Comparison of ENCODE assay signal across 8 cellular contexts in genomic region chr11:3055881-3056280, GRCh38. TPM values are rescaled to one million over a fixed set of nuclear protein-coding genes. Genes with fewer than 3 reads are reported as not detected.
A peak's percentile ranks its signal among the peaks of the same experiment; 100 is the strongest.
DNase-seq lines count a peak whose midpoint lies in the region; ATAC-seq and TF ChIP-seq lines count a peak whose summit lies in the region.

No MANE protein-coding gene starts in this region.

- no peak for TF ChIP-seq CTCF in C4-2B (conservative IDR thresholded peaks at IDR 0.05)
- no peak for TF ChIP-seq CTCF in LNCaP clone FGC (IDR thresholded peaks at IDR 0.05; ENCODE audit: control insufficient read depth, extremely low read depth, insufficient read depth)
- TF ChIP-seq CTCF in chondrocyte (IDR thresholded peaks at IDR 0.05): no peak

- H3K4me1 Mint-ChIP-seq in chondrocyte (ENCODE audit: low read depth): peaks cover 59% of the 10 kb centered on the region
- peaks cover 21 to 49% (median 42%) of the 10 kb centered on the region in 4 donors for H3K4me1 Mint-ChIP-seq in naive thymus-derived CD8-positive, alpha-beta T cell

- no peaks in the 10 kb centered on the region for H3K9me3 Mint-ChIP-seq in chondrocyte (ENCODE audit: low read depth)
- H3K9me3 Mint-ChIP-seq in naive thymus-derived CD8-positive, alpha-beta T cell: no peaks in the 10 kb centered on the region

- H3K27ac Mint-ChIP-seq in chondrocyte (ENCODE audit: unreplicated experiment): peak overlapping the region; percentile 88
- peak overlapping the region; percentile 22 to 90 (median 77) for H3K27ac Mint-ChIP-seq in naive thymus-derived CD8-positive, alpha-beta T cell

- H3K27me3 Mint-ChIP-seq in chondrocyte (ENCODE audit: low read depth): no peaks in the 10 kb centered on the region
- H3K27me3 Mint-ChIP-seq in naive thymus-derived CD8-positive, alpha-beta T cell: no peaks in the 10 kb centered on the region

- H3K4me3 ChIP-seq in LNCaP clone FGC (ENCODE audit: low read depth, low read length): peak overlapping the region; percentile 98

- H3K27ac ChIP-seq in C4-2B: peak overlapping the region; percentile 87; the same call in 1 of the 2 replicates

- peaks cover 6% of the 10 kb centered on the region for H3K36me3 Mint-ChIP-seq in chondrocyte (ENCODE audit: low read depth)
- H3K36me3 Mint-ChIP-seq in naive thymus-derived CD8-positive, alpha-beta T cell: peaks cover 0 to 18% (median 5%) of the 10 kb centered on the region in 3 donors

- H3K4me3 Mint-ChIP-seq in chondrocyte (ENCODE audit: unreplicated experiment): peak overlapping the region; percentile 90
- peak overlapping the region; percentile 74 to 94 (median 88) for H3K4me3 Mint-ChIP-seq in naive thymus-derived CD8-positive, alpha-beta T cell

- ATAC-seq in naive thymus-derived CD8-positive, alpha-beta T cell: no peak

- POLR2A ChIA-PET in naive thymus-derived CD8-positive, alpha-beta T cell (lab: Charles Lee): interaction anchor here (0.7 to 2.0 kb wide), 4 partner anchors 9 to 115 kb away, joined by 3 to 7 read pairs (median 4); no protein-coding TSS in a partner anchor

- DNase-seq in LNCaP clone FGC (ENCODE audit: low read depth): no peak
- DNase-seq in chondrocyte (ENCODE audit: low spot score): no peak
- DNase-seq in naive thymus-derived CD8-positive, alpha-beta T cell: no peak
- DNase-seq in stimulated activated CD4-positive, alpha-beta T cell treated with anti-CD3 and anti-CD28 coated beads, Interleukin-4, amount 100 ng/mL, for 4 hours: no peak
- DNase-seq in HK-2 (ENCODE audit: unreplicated experiment): no peak
- DNase-seq in COLO668 (lab: John Stamatoyannopoulos, UW; ENCODE audit: unreplicated experiment): no peak
- DNase-seq in NCI-H1048 (lab: John Stamatoyannopoulos, UW): no peak

RNA-seq across cellular contexts. Expression of gene CARS1, which starts 1.3 kb away (rescaled TPM):
- 49.3 to 106 TPM (median 101 TPM) in 3 replicates for total RNA-seq in chondrocyte
- 100 to 1,000 TPM; 131 TPM for total RNA-seq in naive thymus-derived CD8-positive, alpha-beta T cell
- 10 to 100 TPM; 31.4 to 70.2 (median 60.0) TPM for polyA plus RNA-seq in naive thymus-derived CD8-positive, alpha-beta T cell
